In the genomic region with DNA sequence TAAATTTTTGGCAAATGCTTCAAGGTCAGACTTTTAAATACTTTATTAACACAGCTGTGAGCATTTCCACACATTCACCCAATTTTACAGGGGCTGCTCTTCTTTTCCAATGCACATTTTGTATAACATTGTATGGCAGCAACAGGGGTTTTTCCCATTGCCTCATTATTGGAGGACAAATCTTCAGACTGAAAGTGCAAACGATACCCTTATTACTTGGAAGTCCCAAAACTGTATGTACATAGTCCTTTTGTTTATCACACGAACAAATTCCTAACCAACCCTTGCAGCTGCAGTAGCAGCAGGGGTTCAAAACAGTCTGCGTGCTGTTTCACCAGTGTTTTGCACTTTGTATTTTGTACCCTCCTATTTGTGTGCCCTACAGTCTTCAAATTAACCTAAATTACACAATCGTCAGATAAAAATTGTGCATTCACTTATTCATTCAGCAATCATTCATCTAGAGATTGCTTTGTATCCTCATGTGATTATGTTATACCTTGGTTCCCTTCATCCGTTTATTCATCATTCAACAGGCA, we compare ENCODE assay signal across 22 cellular contexts.
"Had no signal": no experiment of that assay in that cellular context is flagged by ENCODE, and none has a peak within 500 bp of the region (broad histone marks: within the 10 kb centered on the region; RNA-seq: fewer than 3 reads in every experiment).

No MANE protein-coding gene starts in this region.

- ATAC-seq: activated CD8-positive, alpha-beta memory T cell treated with anti-CD3 and anti-CD28 coated beads, Interleukin-2, amount 10 ng/mL, durations not matched to agents 7 days and 5 days; activated naive CD4-positive, alpha-beta T cell treated with anti-CD3 and anti-CD28 coated beads, Interleukin-2, amount 50 U/mL, for 72 hours; activated naive CD8-positive, alpha-beta T cell treated with anti-CD3 and anti-CD28 coated beads, Interleukin-2, amount 50 U/mL, for 24 hours; T-helper 17 cell had no signal

- DNase-seq: activated B cell treated with CpG ODN at 0.5 μM for 24 hours; activated CD4-positive, alpha-beta T cell treated with anti-CD3 and anti-CD28 coated beads for 1 hour; activated CD4-positive, alpha-beta T cell treated with anti-CD3 and anti-CD28 coated beads, Interleukin-2, amount 10 ng/mL, durations not matched to agents 24 days and 14 days; activated CD4-positive, alpha-beta T cell treated with anti-CD3 and anti-CD28 coated beads, Interleukin-2, amount 50 U/mL, for 48 hours; activated CD8-positive, alpha-beta memory T cell treated with anti-CD3 and anti-CD28 coated beads, Interleukin-2, amount 10 ng/mL, durations not matched to agents 7 days and 5 days; activated effector memory CD4-positive, alpha-beta T cell treated with anti-CD3 and anti-CD28 coated beads, Interleukin-2, amount 50 U/mL, for 16 hours; activated naive CD4-positive, alpha-beta T cell treated with Interleukin-2 at 50 U/mL for 16 hours; activated naive CD8-positive, alpha-beta T cell treated with anti-CD3 and anti-CD28 coated beads, Interleukin-2, amount 50 U/mL, for 24 hours; activated T-cell treated with anti-CD3 and anti-CD28 coated beads, Interleukin-2, amount 50 U/mL, for 24 hours; amniotic stem cell; Kasumi-1; NCI-H1092; NCI-H1436; NCI-H187 treated with DMSO at 0.1 percent for 48 hours; NCI-H345; NCI-H510A; NCI-H526 treated with DMSO at 0.1 percent for 48 hours; SIG-M5; T-helper 17 cell; T-helper 9 cell had no signal

- FAIRE-seq: astrocyte had no signal
